ENCODE assay signal across 11 cellular contexts in the genomic region with DNA sequence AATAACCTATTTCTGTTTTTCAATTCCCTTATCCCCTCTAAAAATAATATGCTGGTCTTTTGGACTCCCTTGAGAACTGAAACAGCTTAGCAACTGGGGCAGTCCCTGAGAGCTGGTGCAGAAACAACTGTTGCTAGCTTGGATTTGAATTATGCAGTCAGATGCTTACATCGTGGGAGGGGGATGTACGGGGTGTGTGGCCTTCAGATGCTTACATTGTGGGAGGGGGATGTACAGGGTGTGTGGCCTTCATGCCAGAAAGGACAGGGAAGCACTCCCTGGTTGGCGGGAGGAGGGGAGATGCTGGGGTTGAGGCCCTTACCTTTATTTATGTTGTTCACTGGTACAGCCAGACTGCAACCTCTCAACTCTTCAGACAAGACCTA. TPM values are rescaled to one million over a fixed set of nuclear protein-coding genes. Genes with fewer than 3 reads are reported as not detected.
DNase-seq lines count a peak whose midpoint lies in the region; ATAC-seq, FAIRE-seq and TF ChIP-seq lines count a peak whose summit lies in the region.
"Had no signal": no experiment of that assay in that cellular context is flagged by ENCODE, and none has a peak within 500 bp of the region (broad histone marks: within the 10 kb centered on the region; RNA-seq: fewer than 3 reads in every experiment).

No MANE protein-coding gene starts in this region.

- no peak overlapping the region for H3K9ac ChIP-seq in muscle layer of colon (ENCODE audit: low read length)
- no peak overlapping the region for H3K9ac ChIP-seq in Karpas-422 (ENCODE audit: low read length)

- H3K4me2 ChIP-seq in Karpas-422 (ENCODE audit: low read depth, low read length, poor library complexity, severe bottlenecking) = no peak overlapping the region

- peaks cover 51% of the 10 kb centered on the region for H3K4me1 ChIP-seq in muscle layer of colon (ENCODE audit: insufficient read depth, low read length)
- peaks cover 8% of the 10 kb centered on the region for H3K4me1 ChIP-seq in foreskin keratinocyte
- H3K4me1 ChIP-seq in Karpas-422 (ENCODE audit: low read length) = no peaks in the 10 kb centered on the region

- no peak for DNase-seq in GM12892 (ENCODE audit: insufficient read length)
- no peak for DNase-seq in foreskin keratinocyte
- no peak for DNase-seq in left lobe of liver (ENCODE audit: low spot score)
- DNase-seq in Karpas-422 = no peak
- DNase-seq: activated CD8-positive, alpha-beta memory T cell treated with anti-CD3 and anti-CD28 coated beads, Interleukin-2, amount 50 U/mL, for 4 hours; endodermal cell; PC-3 had no signal

- peak; percentile 91 for FAIRE-seq in GM12892 (lab: Jason Lieb, UNC)

- no peaks in the 10 kb centered on the region for H3K27me3 ChIP-seq in muscle layer of colon (ENCODE audit: control insufficient read depth in 1 of 2, insufficient read depth in 2 of 2, low read length in 2 of 2)
- H3K27me3 ChIP-seq in foreskin keratinocyte = no peaks in the 10 kb centered on the region
- H3K27me3 ChIP-seq in Karpas-422 (ENCODE audit: low read length) = no peaks in the 10 kb centered on the region

- peak; percentile 54 for ATAC-seq in GM19463 (IDR thresholded peaks at IDR 0.05; ENCODE audit: unreplicated experiment)
- peak; percentile 44 for ATAC-seq in HG03439 (IDR thresholded peaks at IDR 0.05; ENCODE audit: unreplicated experiment)
- no peak for ATAC-seq in HG03175 (IDR thresholded peaks at IDR 0.05; ENCODE audit: unreplicated experiment)
- ATAC-seq in foreskin keratinocyte = no peak
- ATAC-seq in left lobe of liver = no peak
- ATAC-seq: PC-3 had no signal

- TF ChIP-seq POLR2A in GM12892 (IDR thresholded peaks at IDR 0.05; ENCODE audit: low read depth, low read length) = no peak

- H3K9me3 ChIP-seq in muscle layer of colon (ENCODE audit: low read length) (no peaks in the 10 kb centered on the region), Karpas-422 (ENCODE audit: low read length) (no peaks in the 10 kb centered on the region)

- H3K79me2 ChIP-seq in Karpas-422 (ENCODE audit: low read length) = no peaks in the 10 kb centered on the region

- H4K20me1 ChIP-seq in Karpas-422 (ENCODE audit: insufficient read depth, low read depth, low read length) = 0 out of 2 replicates have a peak, but pooled peaks cover 3% of the 10 kb centered on the region

- no peak overlapping the region for H3K4me3 ChIP-seq in muscle layer of colon (ENCODE audit: low read depth in 1 of 2, low read length in 2 of 2)
- no peak overlapping the region for H3K4me3 ChIP-seq in Karpas-422 (ENCODE audit: low read length)

- peak overlapping the region; percentile 48 for H3K27ac ChIP-seq in muscle layer of colon (ENCODE audit: low read depth, low read length)
- no peak overlapping the region for H3K27ac ChIP-seq in foreskin keratinocyte
- no peak overlapping the region for H3K27ac ChIP-seq in Karpas-422 (ENCODE audit: low read length)

- no peaks in the 10 kb centered on the region for H3K9me2 ChIP-seq in Karpas-422 (replicated peaks; ENCODE audit: insufficient read depth, low read length)

- H3K36me3 ChIP-seq in muscle layer of colon (ENCODE audit: insufficient read depth, low read length) (no peaks in the 10 kb centered on the region), Karpas-422 (ENCODE audit: insufficient read depth, low read length) (no peaks in the 10 kb centered on the region)

- H2AFZ ChIP-seq in Karpas-422 (ENCODE audit: low read length) = no peak overlapping the region

- no peak for TF ChIP-seq CTCF in foreskin keratinocyte (conservative IDR thresholded peaks at IDR 0.05)

RNA-seq across cellular contexts. Expression of a gene that starts 25.6 kb away (rescaled TPM):
- 27.9 TPM for polyA plus RNA-seq in GM12892 (2012; ENCODE audit: missing spikeins)
- 13.8 and 15.8 TPM in 2 replicates for total RNA-seq in foreskin keratinocyte
- 3.9 and 5.3 TPM in 2 replicates for polyA plus RNA-seq in foreskin keratinocyte
- total RNA-seq in left lobe of liver = 6.0 TPM
- 0.56 and 1.6 TPM in 2 replicates for total RNA-seq in Karpas-422 (2014; rRNA removed; shearing (Covaris generic); ENCODE audit: low replicate concordance)

Comparison
In these comparisons a context has a peak if more than half of its experiments do, and no peak if none do; other contexts are left out.
1. ATAC-seq: peak in GM19463 (single experiment) and HG03439 (single experiment); none in HG03175 (single experiment), foreskin keratinocyte (single experiment) and left lobe of liver (single experiment).